Comparison of ENCODE assay signal across 8 cellular contexts in genomic region chr15:58628206-58629057, GRCh38.
A peak's percentile ranks its signal among the peaks of the same experiment; 100 is the strongest.
DNase-seq lines count a peak whose midpoint lies in the region; ATAC-seq and TF ChIP-seq lines count a peak whose summit lies in the region.

No MANE protein-coding gene starts in this region.

- CTCF ChIA-PET in activated CD8-positive, alpha-beta T cell treated with anti-CD3 and anti-CD28 coated beads, Interleukin-2, amount 10 ng/mL, durations not matched to agents 7 days and 5 days (lab: Charles Lee) = interaction anchor here (0.8 to 1.1 kb wide), 3 partner anchors 111 to 365 kb away, joined by 3 to 5 read pairs (median 3); partner anchors contain the start of gene MINDY2

- no peaks in the 10 kb centered on the region for H3K9me3 Mint-ChIP-seq in activated CD8-positive, alpha-beta T cell treated with anti-CD3 and anti-CD28 coated beads, Interleukin-2, amount 10 ng/mL, durations not matched to agents 7 days and 5 days (ENCODE audit: insufficient read depth)

- peaks cover 66% of the 10 kb centered on the region for H3K36me3 Mint-ChIP-seq in activated CD8-positive, alpha-beta T cell treated with anti-CD3 and anti-CD28 coated beads, Interleukin-2, amount 10 ng/mL, durations not matched to agents 7 days and 5 days (ENCODE audit: low read depth)

- peak; percentile 78 for ATAC-seq in activated CD8-positive, alpha-beta T cell treated with anti-CD3 and anti-CD28 coated beads, Interleukin-2, amount 10 ng/mL, durations not matched to agents 7 days and 5 days
- ATAC-seq in GM18502 (IDR thresholded peaks at IDR 0.05; ENCODE audit: poor library complexity, unreplicated experiment) (no peak), HG03108 (IDR thresholded peaks at IDR 0.05; ENCODE audit: unreplicated experiment) (no peak)

- no peaks in the 10 kb centered on the region for H3K27me3 ChIP-seq in HL-60 (ENCODE audit: insufficient read depth, poor library complexity, severe bottlenecking)

- peak overlapping the region; percentile 62 for H3K27ac ChIP-seq in HL-60 (replicated peaks)
- H3K27ac ChIP-seq in substantia nigra (ENCODE audit: low read depth, low read length, poor library complexity, severe bottlenecking) = peak overlapping the region; percentile 43

- H3K4me1 Mint-ChIP-seq in activated CD8-positive, alpha-beta T cell treated with anti-CD3 and anti-CD28 coated beads, Interleukin-2, amount 10 ng/mL, durations not matched to agents 7 days and 5 days (ENCODE audit: low read depth) = peaks cover 32% of the 10 kb centered on the region

- POLR2A ChIA-PET in activated CD8-positive, alpha-beta T cell treated with anti-CD3 and anti-CD28 coated beads, Interleukin-2, amount 10 ng/mL, durations not matched to agents 7 days and 5 days (lab: Charles Lee) = interaction anchor here (0.7 kb wide), 1 partner anchor 142 kb away, joined by 6 read pairs; the partner anchor contains the start of gene MINDY2

- no peak for TF ChIP-seq CTCF in HL-60 (IDR thresholded peaks at IDR 0.05; ENCODE audit: insufficient read depth, low read length)

- H3K27me3 Mint-ChIP-seq in activated CD8-positive, alpha-beta T cell treated with anti-CD3 and anti-CD28 coated beads, Interleukin-2, amount 10 ng/mL, durations not matched to agents 7 days and 5 days (ENCODE audit: low read depth) = no peaks in the 10 kb centered on the region

- DNase-seq in HL-60 (ENCODE audit: low read depth in 1 of 2, low spot score in 1 of 2) (no peak), hepatic stellate cell (ENCODE audit: low spot score) (peak; percentile 5), substantia nigra (lab: John Stamatoyannopoulos, UW) (peak in 1 of 49 donors; percentile 17), NCI-H1105 treated with DMSO at 0.1 percent for 48 hours (lab: John Stamatoyannopoulos, UW) (no peak)
- no peak for DNase-seq in activated CD8-positive, alpha-beta T cell treated with anti-CD3 and anti-CD28 coated beads, Interleukin-2, amount 10 ng/mL, durations not matched to agents 7 days and 5 days
- DNase-seq in NK-92 treated with Interleukin-12 subunit alpha and Interleukin-12 subunit beta, amount 100 ng/mL, for 24 hours (lab: John Stamatoyannopoulos, UW) = no peak

- H3K4me3 ChIP-seq in HL-60 (replicated peaks; ENCODE audit: insufficient read depth, low read length) = no peak overlapping the region

- H3K4me3 Mint-ChIP-seq in activated CD8-positive, alpha-beta T cell treated with anti-CD3 and anti-CD28 coated beads, Interleukin-2, amount 10 ng/mL, durations not matched to agents 7 days and 5 days = peak overlapping the region; percentile 71

- peak overlapping the region; percentile 96 for H3K27ac Mint-ChIP-seq in activated CD8-positive, alpha-beta T cell treated with anti-CD3 and anti-CD28 coated beads, Interleukin-2, amount 10 ng/mL, durations not matched to agents 7 days and 5 days
